ENCODE assay signal across 16 cellular contexts in the genomic region with DNA sequence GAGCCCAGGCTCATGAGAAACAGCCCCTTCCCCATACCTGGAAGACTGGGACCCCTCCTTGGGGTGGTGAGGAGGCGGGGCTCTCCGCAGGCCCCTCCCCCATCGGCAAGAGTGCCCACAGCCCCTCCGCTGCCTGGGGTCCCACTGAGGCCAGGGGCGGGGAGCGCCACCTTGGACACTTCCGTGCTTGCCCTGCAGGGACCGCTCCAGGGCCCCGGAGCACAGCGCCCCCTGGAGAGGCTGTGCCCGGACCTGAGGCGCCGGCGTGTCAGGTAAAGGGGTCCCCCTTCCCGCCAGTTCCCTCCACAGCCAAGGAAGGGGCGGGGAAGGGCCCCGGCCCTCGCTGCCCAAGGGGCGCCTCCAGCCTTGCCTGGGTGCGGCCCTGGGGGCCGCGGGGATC. TPM values are rescaled to one million over a fixed set of nuclear protein-coding genes. Genes with fewer than 3 reads are reported as not detected.
DNase-seq lines count a peak whose midpoint lies in the region; ATAC-seq and TF ChIP-seq lines count a peak whose summit lies in the region.
"Had no signal": no experiment of that assay in that cellular context is flagged by ENCODE, and none has a peak within 500 bp of the region (broad histone marks: within the 10 kb centered on the region; RNA-seq: fewer than 3 reads in every experiment).

No MANE protein-coding gene starts in this region.

- CTCF ChIA-PET in WTC11 (lab: Charles Lee): interaction anchor here (0.6 to 5.1 kb wide), 22 partner anchors 8 to 357 kb away, joined by 3 to 33 read pairs (median 4); partner anchors contain the start of gene INAVA

- TF ChIP-seq POLR2A in testis (IDR thresholded peaks at IDR 0.05): no peak

- H3K9me3 Mint-ChIP-seq in WTC11: no peaks in the 10 kb centered on the region
- H3K9me3 Mint-ChIP-seq: activated naive CD8-positive, alpha-beta T cell treated with anti-CD3 and anti-CD28 coated beads, Interleukin-2, amount 10 ng/mL, durations not matched to agents 7 days and 5 days; CD4-positive, alpha-beta T cell had no signal

- WGBS in testis, 2 donors: 28 to 40% methylated on average over 4 to 22 of the region's 22 CpGs

- no peaks in the 10 kb centered on the region for H3K4me1 ChIP-seq in testis
- H3K4me1 ChIP-seq: stomach had no signal

- intact Hi-C loops in testis (cut with DNase I; ENCODE audit: low total_unique reads): no loop called here

- H3K27ac ChIP-seq in testis (no peak overlapping the region), substantia nigra (ENCODE audit: low read depth, low read length, poor library complexity, severe bottlenecking) (no peak overlapping the region)
- H3K27ac ChIP-seq: cardiac muscle cell, SJCRH30, stomach had no signal

- H3K36me3 ChIP-seq in testis (ENCODE audit: low read depth, missing control alignments): no peaks in the 10 kb centered on the region
- H3K36me3 ChIP-seq: cardiac muscle cell had no signal

- no peak overlapping the region for H3K4me3 Mint-ChIP-seq in WTC11
- H3K4me3 Mint-ChIP-seq: activated naive CD8-positive, alpha-beta T cell treated with anti-CD3 and anti-CD28 coated beads, Interleukin-2, amount 10 ng/mL, durations not matched to agents 7 days and 5 days; CD4-positive, alpha-beta T cell had no signal

- H3K4me1 Mint-ChIP-seq in WTC11: peaks cover 5% of the 10 kb centered on the region; the same call in 1 of the 2 replicates
- H3K4me1 Mint-ChIP-seq: activated naive CD8-positive, alpha-beta T cell treated with anti-CD3 and anti-CD28 coated beads, Interleukin-2, amount 10 ng/mL, durations not matched to agents 7 days and 5 days had no signal

- ATAC-seq in WTC11: peak; percentile 90

- no peak for TF ChIP-seq CTCF in GM13976 (IDR thresholded peaks at IDR 0.05; ENCODE audit: borderline replicate concordance, control extremely low read depth, extremely low read depth, insufficient read depth, missing control alignments)
- TF ChIP-seq CTCF in WTC11 (IDR thresholded peaks at IDR 0.05): peak; percentile 56; the same call in 1 of the 2 replicates
- no peak for TF ChIP-seq CTCF in testis (IDR thresholded peaks at IDR 0.05)

- no peaks in the 10 kb centered on the region for H3K9me3 ChIP-seq in testis
- H3K9me3 ChIP-seq: SJCRH30, stomach had no signal

- DNase-seq in GM13976 (ENCODE audit: low spot score): peak; percentile 29
- peak; percentile 79 for DNase-seq in WTC11 (ENCODE audit: low spot score)
- peak; percentile 83 for DNase-seq in iPS-NIHi11 (ENCODE audit: low spot score)
- no peak for DNase-seq in testis
- no peak for DNase-seq in substantia nigra (lab: John Stamatoyannopoulos, UW)
- no peak for DNase-seq in GM19238 (ENCODE audit: insufficient read length, low spot score)
- DNase-seq in stimulated activated CD4-positive, alpha-beta T cell treated with anti-CD3 and anti-CD28 coated beads, Interleukin-2, amount 100 ng/mL, for 24 hours: no peak
- DNase-seq: activated CD4-positive, alpha-beta T cell treated with anti-CD3 and anti-CD28 coated beads, Interleukin-2, amount 50 U/mL, for 1 hour; activated naive CD8-positive, alpha-beta T cell treated with anti-CD3 and anti-CD28 coated beads, Interleukin-2, amount 10 ng/mL, durations not matched to agents 7 days and 5 days; CD4-positive, alpha-beta T cell; effector CD8-positive, alpha-beta T cell; foreskin fibroblast; SJCRH30; stomach had no signal

- peak overlapping the region; percentile 29 to 32 for H3K4me3 ChIP-seq in testis
- H3K4me3 ChIP-seq: cardiac muscle cell, SJCRH30, stomach had no signal

- no peak overlapping the region for H3K27ac Mint-ChIP-seq in WTC11
- H3K27ac Mint-ChIP-seq: activated naive CD8-positive, alpha-beta T cell treated with anti-CD3 and anti-CD28 coated beads, Interleukin-2, amount 10 ng/mL, durations not matched to agents 7 days and 5 days; CD4-positive, alpha-beta T cell had no signal

- H3K27me3 Mint-ChIP-seq in WTC11 (ENCODE audit: low read depth): no peaks in the 10 kb centered on the region
- H3K27me3 Mint-ChIP-seq: CD4-positive, alpha-beta T cell had no signal

- peaks cover 14% of the 10 kb centered on the region for H3K36me3 Mint-ChIP-seq in WTC11
- H3K36me3 Mint-ChIP-seq: activated naive CD8-positive, alpha-beta T cell treated with anti-CD3 and anti-CD28 coated beads, Interleukin-2, amount 10 ng/mL, durations not matched to agents 7 days and 5 days had no signal

- H3K27me3 ChIP-seq in testis: no peaks in the 10 kb centered on the region
- H3K27me3 ChIP-seq: cardiac muscle cell, SJCRH30 had no signal

- POLR2A ChIA-PET in WTC11 (lab: Charles Lee): no interaction called here

- in situ Hi-C loops in GM13976 (cut with MboI; ENCODE audit: low sequenced_read_pairs, unreplicated experiment): no loop called here

TF ChIP-seq in WTC11, 78 proteins besides CTCF, POLR2A, EP300 and RAD21 (continues in another document):
- TF ChIP-seq, protein P1, sequence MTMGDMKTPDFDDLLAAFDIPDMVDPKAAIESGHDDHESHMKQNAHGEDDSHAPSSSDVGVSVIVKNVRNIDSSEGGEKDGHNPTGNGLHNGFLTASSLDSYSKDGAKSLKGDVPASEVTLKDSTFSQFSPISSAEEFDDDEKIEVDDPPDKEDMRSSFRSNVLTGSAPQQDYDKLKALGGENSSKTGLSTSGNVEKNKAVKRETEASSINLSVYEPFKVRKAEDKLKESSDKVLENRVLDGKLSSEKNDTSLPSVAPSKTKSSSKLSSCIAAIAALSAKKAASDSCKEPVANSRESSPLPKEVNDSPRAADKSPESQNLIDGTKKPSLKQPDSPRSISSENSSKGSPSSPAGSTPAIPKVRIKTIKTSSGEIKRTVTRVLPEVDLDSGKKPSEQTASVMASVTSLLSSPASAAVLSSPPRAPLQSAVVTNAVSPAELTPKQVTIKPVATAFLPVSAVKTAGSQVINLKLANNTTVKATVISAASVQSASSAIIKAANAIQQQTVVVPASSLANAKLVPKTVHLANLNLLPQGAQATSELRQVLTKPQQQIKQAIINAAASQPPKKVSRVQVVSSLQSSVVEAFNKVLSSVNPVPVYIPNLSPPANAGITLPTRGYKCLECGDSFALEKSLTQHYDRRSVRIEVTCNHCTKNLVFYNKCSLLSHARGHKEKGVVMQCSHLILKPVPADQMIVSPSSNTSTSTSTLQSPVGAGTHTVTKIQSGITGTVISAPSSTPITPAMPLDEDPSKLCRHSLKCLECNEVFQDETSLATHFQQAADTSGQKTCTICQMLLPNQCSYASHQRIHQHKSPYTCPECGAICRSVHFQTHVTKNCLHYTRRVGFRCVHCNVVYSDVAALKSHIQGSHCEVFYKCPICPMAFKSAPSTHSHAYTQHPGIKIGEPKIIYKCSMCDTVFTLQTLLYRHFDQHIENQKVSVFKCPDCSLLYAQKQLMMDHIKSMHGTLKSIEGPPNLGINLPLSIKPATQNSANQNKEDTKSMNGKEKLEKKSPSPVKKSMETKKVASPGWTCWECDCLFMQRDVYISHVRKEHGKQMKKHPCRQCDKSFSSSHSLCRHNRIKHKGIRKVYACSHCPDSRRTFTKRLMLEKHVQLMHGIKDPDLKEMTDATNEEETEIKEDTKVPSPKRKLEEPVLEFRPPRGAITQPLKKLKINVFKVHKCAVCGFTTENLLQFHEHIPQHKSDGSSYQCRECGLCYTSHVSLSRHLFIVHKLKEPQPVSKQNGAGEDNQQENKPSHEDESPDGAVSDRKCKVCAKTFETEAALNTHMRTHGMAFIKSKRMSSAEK (CRISPR knock-in tag; IDR thresholded peaks at IDR 0.05; ENCODE audit: borderline replicate concordance): 0 out of 2 replicates have a peak, but pooled peaks have one; percentile 11
- no peak for TF ChIP-seq RORB (CRISPR knock-in tag; IDR thresholded peaks at IDR 0.05)
- TF ChIP-seq CBFB (CRISPR knock-in tag; IDR thresholded peaks at IDR 0.05; ENCODE audit: low read depth): no peak
- TF ChIP-seq ZSCAN18 (CRISPR knock-in tag; IDR thresholded peaks at IDR 0.05): no peak
- peak; percentile 42; the same call in 1 of the 2 replicates for TF ChIP-seq ZNF416 (CRISPR knock-in tag; IDR thresholded peaks at IDR 0.05)
- peak; percentile 89 for TF ChIP-seq HMGXB4 (CRISPR knock-in tag; IDR thresholded peaks at IDR 0.05)

RNA-seq across cellular contexts. Expression of gene INAVA, which starts 21.5 kb away (rescaled TPM):
- 41.2 to 47.9 TPM (median 47.6 TPM) in 3 replicates for total RNA-seq in WTC11 (2021)
- 1 to 10 TPM; 2.3 to 5.8 TPM for total RNA-seq in testis
- polyA plus RNA-seq in testis (ENCODE audit: insufficient read depth, low read depth, low replicate concordance): 1.5 TPM

RNA-seq across cellular contexts. Expression of gene GPR25, which starts 43.4 kb away (rescaled TPM):
- total RNA-seq in WTC11 (2021): 0.14 to 0.16 TPM in 2 of 3 replicates, not detected in the other
- total RNA-seq in testis: under 1 TPM in 1 of 2 donors, not detected in 1; 0.87 TPM
- polyA plus RNA-seq in testis (ENCODE audit: insufficient read depth, low read depth, low replicate concordance): not detected
- total RNA-seq: osteoblast, SJCRH30, stomach had no signal
- polyA plus RNA-seq: cardiac muscle cell had no signal

Comparison
In these comparisons a context has a peak if more than half of its experiments do, and no peak if none do; other contexts are left out.
1. DNase-seq: peak in GM13976 (single experiment), WTC11 (single experiment) and iPS-NIHi11 (single experiment); none in testis (single experiment), substantia nigra (0 of 49), GM19238 (single experiment) and stimulated activated CD4-positive, alpha-beta T cell treated with anti-CD3 and anti-CD28 coated beads, Interleukin-2, amount 100 ng/mL, for 24 hours (0 of 2).